ENCODE assay signal across 14 cellular contexts in genomic region chr7:94060772-94061171, GRCh38. TPM values are rescaled to one million over a fixed set of nuclear protein-coding genes. Genes with fewer than 3 reads are reported as not detected.
A peak's percentile ranks its signal among the peaks of the same experiment; 100 is the strongest.
DNase-seq lines count a peak whose midpoint lies in the region; FAIRE-seq and TF ChIP-seq lines count a peak whose summit lies in the region.
"Had no signal": no experiment of that assay in that cellular context is flagged by ENCODE, and none has a peak within 500 bp of the region (broad histone marks: within the 10 kb centered on the region; RNA-seq: fewer than 3 reads in every experiment).

No MANE protein-coding gene starts in this region.

- H3K36me3 ChIP-seq in OCI-LY3 (replicated peaks; ENCODE audit: low read depth, low read length) (no peaks in the 10 kb centered on the region), kidney epithelial cell (ENCODE audit: control insufficient read depth, insufficient read depth, low read length) (no peaks in the 10 kb centered on the region), tibial nerve (no peaks in the 10 kb centered on the region)
- H3K36me3 ChIP-seq: cardiac muscle cell had no signal

- 53 to 59% methylated on average over 4 of the region's 4 CpGs for WGBS in tibial nerve, 2 donors

- H3K4me3 ChIP-seq in OCI-LY3 (ENCODE audit: low read length) (peak overlapping the region; percentile 33; the same call in 1 of the 2 replicates), kidney epithelial cell (ENCODE audit: low read depth, low read length) (no peak overlapping the region), tibial nerve (no peak overlapping the region)
- H3K4me3 ChIP-seq: cardiac muscle cell had no signal

- TF ChIP-seq POLR2A in H54 (IDR thresholded peaks at IDR 0.05; ENCODE audit: low read depth, low read length) = no peak
- TF ChIP-seq POLR2A in tibial nerve (IDR thresholded peaks at IDR 0.05) = no peak

- H3K9ac ChIP-seq in OCI-LY3 (ENCODE audit: low read length) = no peak overlapping the region

- H4K20me1 ChIP-seq in OCI-LY3 (ENCODE audit: insufficient read depth, low read length) = no peaks in the 10 kb centered on the region

- no peak overlapping the region for H2AFZ ChIP-seq in OCI-LY3 (ENCODE audit: low read depth, low read length)

- TF ChIP-seq EP300 in tibial nerve (IDR thresholded peaks at IDR 0.05) = no peak

- FAIRE-seq in H54 (lab: Jason Lieb, UNC) = peak; percentile 91

- no peak for TF ChIP-seq CTCF in OCI-LY3 (IDR thresholded peaks at IDR 0.05; ENCODE audit: low read depth, low read length)
- no peak for TF ChIP-seq CTCF in kidney epithelial cell (IDR thresholded peaks at IDR 0.05; ENCODE audit: insufficient read depth, low read length, poor library complexity, severe bottlenecking)
- TF ChIP-seq CTCF in tibial nerve (IDR thresholded peaks at IDR 0.05) = no peak

- H3K27me3 ChIP-seq in OCI-LY3 (ENCODE audit: low read depth, low read length) (no peaks in the 10 kb centered on the region), kidney epithelial cell (ENCODE audit: control insufficient read depth, insufficient read depth, low read length) (no peaks in the 10 kb centered on the region), tibial nerve (no peaks in the 10 kb centered on the region)
- H3K27me3 ChIP-seq: cardiac muscle cell had no signal

- DNase-seq in ELR (ENCODE audit: low read depth) (peak; percentile 76), H54 (ENCODE audit: insufficient read length, low spot score) (peak; percentile 9), kidney epithelial cell (ENCODE audit: low read depth) (peak; percentile 65), NCI-H146 treated with DMSO at 0.1 percent for 48 hours (lab: John Stamatoyannopoulos, UW; ENCODE audit: unreplicated experiment) (no peak), NCI-H2227 treated with DMSO at 0.1 percent for 48 hours (lab: John Stamatoyannopoulos, UW) (no peak), tibial nerve (ENCODE audit: low spot score in 2 of 2) (no peak), ecto neural progenitor cell (ENCODE audit: low spot score) (no peak)
- DNase-seq: activated CD8-positive, alpha-beta memory T cell treated with anti-CD3 and anti-CD28 coated beads, Interleukin-2, amount 50 U/mL, for 48 hours; CD8-positive, alpha-beta T cell; NCI-H1092; occipital lobe; stimulated activated CD4-positive, alpha-beta T cell treated with anti-CD3 and anti-CD28 coated beads, Interleukin-2, amount 100 ng/mL, for 48 hours had no signal

- no peaks in the 10 kb centered on the region for H3K9me3 ChIP-seq in OCI-LY3 (ENCODE audit: insufficient read depth, low read length)
- H3K9me3 ChIP-seq in tibial nerve = no peaks in the 10 kb centered on the region

- H3K79me2 ChIP-seq in OCI-LY3 (ENCODE audit: low read length) = no peaks in the 10 kb centered on the region

- H3K4me1 ChIP-seq in OCI-LY3 (ENCODE audit: low read length) = peaks cover 21% of the 10 kb centered on the region
- H3K4me1 ChIP-seq in tibial nerve = no peaks in the 10 kb centered on the region

- no peak overlapping the region for H3K27ac ChIP-seq in OCI-LY3 (ENCODE audit: low read length)
- H3K27ac ChIP-seq in tibial nerve = no peak overlapping the region
- H3K27ac ChIP-seq: cardiac muscle cell had no signal

- peak overlapping the region; percentile 54 for H3K4me2 ChIP-seq in OCI-LY3 (ENCODE audit: low read length)

RNA-seq across cellular contexts. Expression of gene BET1, which starts 56.6 kb away (rescaled TPM):
- total RNA-seq in kidney epithelial cell = 25.1 and 35.4 TPM in 2 replicates
- total RNA-seq in tibial nerve = 10 to 100 TPM; 15.3 to 24.9 (median 20.0) TPM

Comparison
In these comparisons a context has a peak if more than half of its experiments do, and no peak if none do; other contexts are left out.
1. DNase-seq: peak in ELR (single experiment), H54 (single experiment) and kidney epithelial cell (single experiment); none in NCI-H146 treated with DMSO at 0.1 percent for 48 hours (single experiment), NCI-H2227 treated with DMSO at 0.1 percent for 48 hours (single experiment), tibial nerve (0 of 2) and ecto neural progenitor cell (single experiment).